Comparison of ENCODE assay signal across 8 cellular contexts in genomic region chr6:31403990-31404364, GRCh38. TPM values are rescaled to one million over a fixed set of nuclear protein-coding genes. Genes with fewer than 3 reads are reported as not detected.
DNase-seq lines count a peak whose midpoint lies in the region; ATAC-seq, FAIRE-seq and TF ChIP-seq lines count a peak whose summit lies in the region.
"Not testable (repeated sequence)": the region's sequence is repeated elsewhere in the genome, so short reads cannot be mapped to it uniquely, and the experiment has no call there.

No MANE protein-coding gene starts in this region.

- H3K23ac ChIP-seq in H1 (ENCODE audit: insufficient read length), result not testable (repeated sequence)

- H2BK12ac ChIP-seq in H1 (ENCODE audit: low read depth, low read length), result not testable (repeated sequence)

- H3K18ac ChIP-seq in H1 (ENCODE audit: extremely low read depth, low read length), result not testable (repeated sequence)

- H4K5ac ChIP-seq in H1 (ENCODE audit: insufficient read length, low read depth, low read length), result not testable (repeated sequence)

- not testable (repeated sequence) for H2BK15ac ChIP-seq in H1 (ENCODE audit: low read length)

- peak overlapping the region; percentile 76 for H3K27ac ChIP-seq in A673 (ENCODE audit: low read depth, low read length, poor library complexity, severe bottlenecking)
- not testable (repeated sequence) for H3K27ac ChIP-seq in SK-N-MC; H1 (ENCODE audit: low read depth, low read length); iPS-18a (ENCODE audit: low read length)
- H3K27ac ChIP-seq in spleen, result peak overlapping the region; percentile 6 to 99 (median 98)

- H4K91ac ChIP-seq in H1 (replicated peaks; ENCODE audit: insufficient read length, low read length), result not testable (repeated sequence)

- peak overlapping the region; percentile 57 for H3K9ac ChIP-seq in SK-N-MC (ENCODE audit: insufficient read length)
- peak overlapping the region in 3 of 4 experiments; percentile 51 to 82 (median 52); a peak in 5 of 7 replicates for H3K9ac ChIP-seq in H1 (replicated peaks in 1 of 4; ENCODE audit: extremely low read depth in 1 of 4, low read depth in 3 of 4, low read length in 3 of 4)
- peak overlapping the region; percentile 28 for H3K9ac ChIP-seq in iPS-18a (ENCODE audit: low read length)

- not testable (repeated sequence) for H2BK120ac ChIP-seq in H1 (replicated peaks; ENCODE audit: low read depth, low read length)

- not testable (repeated sequence) for H2AK5ac ChIP-seq in H1 (ENCODE audit: low read depth, low read length)

- H3K79me2 ChIP-seq in H1 (ENCODE audit: control insufficient read depth in 1 of 2, insufficient read depth in 2 of 2, low read length in 2 of 2), result peaks cover 10 to 50% of the 10 kb centered on the region in 2 experiments

- H2BK20ac ChIP-seq in H1 (ENCODE audit: low read length), result not testable (repeated sequence)

- not testable (repeated sequence) for DNase-seq in A673 (ENCODE audit: low spot score); HAP-1 (ENCODE audit: low spot score in 2 of 2); SK-N-MC (ENCODE audit: low read depth, low spot score); H1 (ENCODE audit: low read depth in 1 of 2, low spot score in 2 of 2); natural killer cell treated with Interleukin-12 subunit alpha and Interleukin-12 subunit beta and Interleukin-15 and Interleukin-18, amount 100 ng/mL, for 72 hours (ENCODE audit: low spot score); spleen

- not testable (repeated sequence) for TF ChIP-seq CTCF in A673 (conservative IDR thresholded peaks at IDR 0.05; ENCODE audit: low read depth, low read length); H1 (IDR thresholded peaks at IDR 0.05; ENCODE audit: control extremely low read depth in 1 of 3, insufficient read depth in 1 of 3, low read depth in 1 of 3, low read length in 3 of 3); spleen (IDR thresholded peaks at IDR 0.05 in 8 of 11, conservative IDR thresholded peaks at IDR 0.05 in 3 of 11)

- POLR2A ChIA-PET in A673 (lab: Charles Lee; ENCODE audit: low non-redundant PET) (interaction anchor here (0.7 kb wide), 1 partner anchor 12 kb away, joined by 6 read pairs; no protein-coding TSS in a partner anchor), H1 (lab: Charles Lee; ENCODE audit: partially characterized antibody) (interaction anchor here (0.8 to 2.4 kb wide), 9 partner anchors 8 to 232 kb away, joined by 3 to 8 read pairs (median 3); partner anchors contain the start of gene DDX39B)

- peak overlapping the region; percentile 88 for H3K4me3 Mint-ChIP-seq in activated naive CD8-positive, alpha-beta T cell
- H3K4me3 Mint-ChIP-seq in natural killer cell treated with Interleukin-12 subunit alpha and Interleukin-12 subunit beta and Interleukin-15 and Interleukin-18, amount 100 ng/mL, for 72 hours, result peak overlapping the region; percentile 94

- H3K4me1 ChIP-seq in A673 (ENCODE audit: insufficient read depth, low read length, poor library complexity, severe bottlenecking) (peaks cover 22% of the 10 kb centered on the region), HAP-1 (peaks cover 31% of the 10 kb centered on the region), H1 (replicated peaks in 1 of 4; ENCODE audit: control insufficient read depth in 3 of 4, insufficient read depth in 4 of 4, low read length in 3 of 4) (peaks cover 2 to 14% (median 5%) of the 10 kb centered on the region in 4 experiments), iPS-18a (ENCODE audit: control insufficient read depth, low read depth, low read length) (peaks cover 23% of the 10 kb centered on the region), spleen (peaks cover 14 to 85% (median 61%) of the 10 kb centered on the region in 6 donors)

- not testable (repeated sequence) for FAIRE-seq in H1 (lab: Jason Lieb, UNC)

- in situ Hi-C loops in HAP-1 (cut with MboI; ENCODE audit: low sequenced_read_pairs), result loop anchor here (5.0 kb wide), 1 partner anchor 38 kb away; no protein-coding TSS in a partner anchor

- not testable (repeated sequence) for TF ChIP-seq EP300 in H1 (IDR thresholded peaks at IDR 0.05; ENCODE audit: borderline replicate concordance in 1 of 2, low read depth in 2 of 2, low read length in 2 of 2)

- H3K4me3 ChIP-seq in A673 (ENCODE audit: low read depth, low read length, poor library complexity, severe bottlenecking) (peak overlapping the region; percentile 73), HAP-1 (peak overlapping the region; percentile 82), SK-N-MC (peak overlapping the region; percentile 92), H1 (ENCODE audit: extremely low read depth in 1 of 4, insufficient read depth in 2 of 4, low read depth in 3 of 4, low read length in 4 of 4) (peak overlapping the region; percentile 59 to 81 (median 70)), iPS-18a (ENCODE audit: low read length) (peak overlapping the region; percentile 78), spleen (peak overlapping the region; percentile 63 to 89 (median 67))

- not testable (repeated sequence) for H3K14ac ChIP-seq in H1 (ENCODE audit: insufficient read length)

- TF ChIP-seq RAD21 in H1 (IDR thresholded peaks at IDR 0.05 in 1 of 2, conservative IDR thresholded peaks at IDR 0.05 in 1 of 2; ENCODE audit: low read depth in 2 of 2, low read length in 2 of 2), result not testable (repeated sequence)

- H3K4me2 ChIP-seq in H1 (ENCODE audit: insufficient read depth in 1 of 2, low read depth in 2 of 2, low read length in 2 of 2), result peak overlapping the region; percentile 88 to 89

- not testable (repeated sequence) for H3K27me3 ChIP-seq in A673 (replicated peaks; ENCODE audit: insufficient read depth, low read depth, low read length, poor library complexity); HAP-1 (ENCODE audit: low read depth); spleen (replicated peaks in 1 of 7)
- H3K27me3 ChIP-seq in H1 (replicated peaks in 1 of 4; ENCODE audit: control insufficient read depth in 3 of 4, extremely low read depth in 1 of 4, insufficient read depth in 3 of 4, low read length in 3 of 4) (peaks cover 0 to 10% (median 4%) of the 10 kb centered on the region in 4 experiments; a peak in 3 of 7 replicates), iPS-18a (ENCODE audit: control insufficient read depth, insufficient read depth, low read length) (peaks cover 74% of the 10 kb centered on the region)

- peak overlapping the region; percentile 9 for H3K27ac Mint-ChIP-seq in activated naive CD8-positive, alpha-beta T cell
- peak overlapping the region; percentile 18 to 43 for H3K27ac Mint-ChIP-seq in natural killer cell treated with Interleukin-12 subunit alpha and Interleukin-12 subunit beta and Interleukin-15 and Interleukin-18, amount 100 ng/mL, for 72 hours

- not testable (repeated sequence) for H3K9me3 Mint-ChIP-seq in activated naive CD8-positive, alpha-beta T cell (ENCODE audit: low read depth); natural killer cell treated with Interleukin-12 subunit alpha and Interleukin-12 subunit beta and Interleukin-15 and Interleukin-18, amount 100 ng/mL, for 72 hours

- CTCF ChIA-PET in A673 (lab: Charles Lee), result not testable (repeated sequence)
- CTCF ChIA-PET in H1 (lab: Charles Lee; ENCODE audit: partially characterized antibody), result interaction anchor here (0.5 to 2.3 kb wide), 6 partner anchors 10 to 272 kb away, joined by 3 to 16 read pairs (median 3); no protein-coding TSS in a partner anchor

- H3K23me2 ChIP-seq in H1 (ENCODE audit: low read depth, low read length), result peaks cover 15% of the 10 kb centered on the region; the same call in 1 of the 2 replicates

- not testable (repeated sequence) for ATAC-seq in natural killer cell treated with Interleukin-12 subunit alpha and Interleukin-12 subunit beta and Interleukin-15 and Interleukin-18, amount 100 ng/mL, for 72 hours

- H3K56ac ChIP-seq in H1 (replicated peaks; ENCODE audit: insufficient read length, low read depth, low read length), result not testable (repeated sequence)

- not testable (repeated sequence) for TF ChIP-seq POLR2A in H1 (IDR thresholded peaks at IDR 0.05; ENCODE audit: control extremely low read depth in 1 of 2, low read depth in 2 of 2, low read length in 2 of 2); spleen (IDR thresholded peaks at IDR 0.05)

- peaks cover 8 to 11% of the 10 kb centered on the region in 2 experiments for H4K20me1 ChIP-seq in H1 (replicated peaks in 1 of 2; ENCODE audit: control insufficient read depth in 1 of 2, insufficient read depth in 2 of 2, low read length in 2 of 2)

- peaks cover 71% of the 10 kb centered on the region for H3K4me1 Mint-ChIP-seq in activated naive CD8-positive, alpha-beta T cell (ENCODE audit: low read depth)
- peaks cover 59 to 80% of the 10 kb centered on the region in 2 donors for H3K4me1 Mint-ChIP-seq in natural killer cell treated with Interleukin-12 subunit alpha and Interleukin-12 subunit beta and Interleukin-15 and Interleukin-18, amount 100 ng/mL, for 72 hours (ENCODE audit: low read depth in 2 of 2)

- H2BK5ac ChIP-seq in H1 (ENCODE audit: low read depth, low read length), result peak overlapping the region; percentile 35; the same call in 1 of the 2 replicates

- peak overlapping the region; percentile 29; the same call in 1 of the 2 replicates for H2AFZ ChIP-seq in H1 (ENCODE audit: low read length)

- H3K4ac ChIP-seq in H1 (replicated peaks; ENCODE audit: insufficient read length, low read depth, low read length), result not testable (repeated sequence)

- not testable (repeated sequence) for H3K36me3 ChIP-seq in A673 (ENCODE audit: insufficient read depth, low read length, poor library complexity, severe bottlenecking); HAP-1 (replicated peaks); SK-N-MC (ENCODE audit: insufficient read depth, low read length); H1 (ENCODE audit: control insufficient read depth in 2 of 4, insufficient read depth in 4 of 4, low read length in 3 of 4); iPS-18a (ENCODE audit: control insufficient read depth, low read depth, low read length); spleen

- not testable (repeated sequence) for H4K8ac ChIP-seq in H1 (ENCODE audit: extremely low read depth, insufficient read depth, low read length)

- not testable (repeated sequence) for H3K36me3 Mint-ChIP-seq in activated naive CD8-positive, alpha-beta T cell; natural killer cell treated with Interleukin-12 subunit alpha and Interleukin-12 subunit beta and Interleukin-15 and Interleukin-18, amount 100 ng/mL, for 72 hours

- BruUV-seq in A673 (replicated peaks; lab: Mats Ljungman, UMichigan), result not testable (repeated sequence)

- WGBS in H1 (ENCODE audit: extremely low coverage in 1 of 2, insufficient coverage in 1 of 2, insufficient read length in 1 of 2, insufficient replicate concordance in 2 of 2, low coverage in 1 of 2, low lambda C conversion rate in 2 of 2, missing lambda C conversion rate in 1 of 2), 2 experiments, result 1% methylated on average over 13 of the region's 18 CpGs; no CpG with 5 or more reads in 1 of the 2 experiments
- WGBS in spleen, 5 donors, result 16 to 41% (median 20%) methylated on average over 18 of the region's 18 CpGs

- not testable (repeated sequence) for H3K9me3 ChIP-seq in A673 (ENCODE audit: low read depth, low read length, poor library complexity, severe bottlenecking); HAP-1; SK-N-MC (ENCODE audit: low read depth, low read length); H1 (ENCODE audit: insufficient read depth in 2 of 2, low read depth in 1 of 2, low read length in 1 of 2); iPS-18a (ENCODE audit: control insufficient read depth, low read depth, low read length); spleen

- intact Hi-C loops in A673 (cut with micrococcal nuclease; ENCODE audit: unreplicated experiment) (loop anchor here (2.0 to 5.0 kb wide), 2 partner anchors 37 to 88 kb away; no protein-coding TSS in a partner anchor), spleen (cut with DNase I; ENCODE audit: low total_unique reads) (loop anchor here (10.0 kb wide), 1 partner anchor 91 kb away; the partner anchor contains the start of gene MICB)

- not testable (repeated sequence) for H3K79me1 ChIP-seq in H1 (ENCODE audit: low read depth, low read length)

- H3K27me3 Mint-ChIP-seq in activated naive CD8-positive, alpha-beta T cell; natural killer cell treated with Interleukin-12 subunit alpha and Interleukin-12 subunit beta and Interleukin-15 and Interleukin-18, amount 100 ng/mL, for 72 hours: not testable (repeated sequence)

RNA-seq across cellular contexts. Expression of gene MICA, which starts 0.6 kb away (rescaled TPM):
- 31.6 and 41.2 TPM in 2 replicates for total RNA-seq in A673 (2021)
- total RNA-seq in H1 (2021; fragmentation: NEBNext Ultra II Directional; extraction: Animal tissue kit (Norgen Biotek cat#: 25700)), result 11.3 and 12.5 TPM in 2 replicates
- 16.3 and 17.0 TPM in 2 replicates for polyA plus RNA-seq in H1 (2011; rRNA removed)
- polyA plus RNA-seq in H1 (2011; cell fraction: cytosol; rRNA removed), result 17.9 TPM
- polyA plus RNA-seq in H1 (2011; cell fraction: nucleus; rRNA removed), result 32.5 TPM
- polyA plus RNA-seq in H1 (2012, experiment 1 of 2), result 15.7 to 19.2 TPM (median 17.3 TPM) in 4 replicates
- 15.6 TPM for polyA plus RNA-seq in H1 (2012, experiment 2 of 2)
- polyA plus RNA-seq in H1 (2013, experiment 1 of 2), result 20.9 TPM
- 23.1 TPM for polyA plus RNA-seq in H1 (2013, experiment 2 of 2)
- polyA minus RNA-seq in H1 (2011; rRNA and poly(A)+ RNA removed), result 19.7 and 23.1 TPM in 2 replicates
- 12.0 TPM for polyA minus RNA-seq in H1 (2011; cell fraction: cytosol; rRNA and poly(A)+ RNA removed)
- 18.4 TPM for polyA minus RNA-seq in H1 (2011; cell fraction: nucleus; rRNA and poly(A)+ RNA removed)
- 10 to 100 TPM; 14.2 to 16.9 TPM for total RNA-seq in natural killer cell treated with Interleukin-12 subunit alpha and Interleukin-12 subunit beta and Interleukin-15 and Interleukin-18, amount 100 ng/mL, for 72 hours
- 10 to 100 TPM; 14.6 to 19.7 (median 15.2) TPM for total RNA-seq in spleen
- 10 to 100 TPM in 2 of 3 donors, 1 to 10 TPM in 1; 7.8 to 27.4 (median 17.0) TPM for polyA plus RNA-seq in spleen

RNA-seq across cellular contexts. Expression of gene HLA-B, which starts 47.0 kb away (rescaled TPM):
- total RNA-seq in A673 (2021), result 27.3 and 29.9 TPM in 2 replicates
- 129 and 154 TPM in 2 replicates for total RNA-seq in H1 (2021; fragmentation: NEBNext Ultra II Directional; extraction: Animal tissue kit (Norgen Biotek cat#: 25700))
- polyA plus RNA-seq in H1 (2011; rRNA removed), result 231 and 233 TPM in 2 replicates
- 264 TPM for polyA plus RNA-seq in H1 (2011; cell fraction: cytosol; rRNA removed)
- 473 TPM for polyA plus RNA-seq in H1 (2011; cell fraction: nucleus; rRNA removed)
- polyA plus RNA-seq in H1 (2012, experiment 1 of 2), result 191 to 332 TPM (median 243 TPM) in 4 replicates
- polyA plus RNA-seq in H1 (2012, experiment 2 of 2), result 170 TPM
- polyA plus RNA-seq in H1 (2013, experiment 1 of 2), result 144 TPM
- polyA plus RNA-seq in H1 (2013, experiment 2 of 2), result 158 TPM
- 183 and 191 TPM in 2 replicates for polyA minus RNA-seq in H1 (2011; rRNA and poly(A)+ RNA removed)
- polyA minus RNA-seq in H1 (2011; cell fraction: cytosol; rRNA and poly(A)+ RNA removed), result 145 TPM
- 91.7 TPM for polyA minus RNA-seq in H1 (2011; cell fraction: nucleus; rRNA and poly(A)+ RNA removed)
- total RNA-seq in natural killer cell treated with Interleukin-12 subunit alpha and Interleukin-12 subunit beta and Interleukin-15 and Interleukin-18, amount 100 ng/mL, for 72 hours, result 1,000 to 10,000 TPM; 3,852 to 7,384 TPM
- total RNA-seq in spleen, result 1,000 to 10,000 TPM; 3,415 to 5,675 (median 4,969) TPM
- polyA plus RNA-seq in spleen, result 1,000 to 10,000 TPM; 2,503 to 3,140 (median 2,736) TPM

Comparison
In these comparisons a context has a peak if more than half of its experiments do, and no peak if none do; other contexts are left out.
1. RNA of gene HLA-B, which starts 47.0 kb away (total RNA-seq): 3,852 to 7,384 TPM in natural killer cell treated with Interleukin-12 subunit alpha and Interleukin-12 subunit beta and Interleukin-15 and Interleukin-18, amount 100 ng/mL, for 72 hours and 3,415 to 5,675 TPM in spleen; 129 to 154 TPM in H1 and 27.3 to 29.9 TPM in A673; every median in the first group is over 10 times any median in the second.
2. Peak in every context shown above with its lines, with median percentiles within 50 percentile points of each other: H3K4me3 ChIP-seq and H3K9ac ChIP-seq.